In genomic region chr13:91504216-91504615, GRCh38 we compare ENCODE assay signal across 26 cellular contexts.
"Had no signal": no experiment of that assay in that cellular context is flagged by ENCODE, and none has a peak within 500 bp of the region (broad histone marks: within the 10 kb centered on the region; RNA-seq: fewer than 3 reads in every experiment).

No MANE protein-coding gene starts in this region.

- H3K27ac Mint-ChIP-seq: naive thymus-derived CD8-positive, alpha-beta T cell; nephron; progenitor cell of endocrine pancreas; stimulated activated naive B cell treated with anti-CD40 and anti-IgM and Interleukin-4, amounts not matched to agents 10 μg/mL and 1 μg/mL and 100 μg/mL, for 72 hours had no signal

- ATAC-seq: left colon; left lung; lower lobe of right lung; naive thymus-derived CD8-positive, alpha-beta T cell; right lobe of liver; stimulated activated naive B cell treated with anti-CD40 and anti-IgM and Interleukin-4, amounts not matched to agents 10 μg/mL and 1 μg/mL and 100 μg/mL, for 72 hours; stimulated activated naive CD8-positive, alpha-beta T cell treated with anti-CD3 and anti-CD28 coated beads, Interleukin-15, Interleukin-2, amounts not matched to agents 100 U/mL and 50 U/mL, for 24 hours had no signal

- H3K27ac ChIP-seq: left lung, lower lobe of right lung, right atrium auricular region, right lobe of liver, stomach, testis, thyroid gland, transverse colon, upper lobe of left lung, vagina had no signal

- H3K4me1 ChIP-seq: left lung, lower lobe of right lung, right atrium auricular region, right lobe of liver, stomach, testis, thyroid gland, transverse colon, upper lobe of left lung, vagina had no signal

- H3K4me1 Mint-ChIP-seq: naive thymus-derived CD8-positive, alpha-beta T cell; nephron; neural crest cell; stimulated activated naive B cell treated with anti-CD40 and anti-IgM and Interleukin-4, amounts not matched to agents 10 μg/mL and 1 μg/mL and 100 μg/mL, for 72 hours had no signal

- DNase-seq: hippocampal formation; left colon; left lung; lower lobe of right lung; mammary epithelial cell; mesenchymal stem cell; naive thymus-derived CD8-positive, alpha-beta T cell; nucleus accumbens; right lobe of liver; stimulated activated CD4-positive, alpha-beta T cell treated with anti-CD3 and anti-CD28 coated beads, Interleukin-12 subunit alpha, Interleukin-12 subunit beta, amount 100 ng/mL, for 4 hours; stimulated activated CD4-positive, alpha-beta T cell treated with anti-CD3 and anti-CD28 coated beads, Interleukin-15, amount 100 ng/mL, for 24 hours; stimulated activated CD4-positive, alpha-beta T cell treated with anti-CD3 and anti-CD28 coated beads, Interleukin-2, amount 100 ng/mL, for 24 hours; stimulated activated CD4-positive, alpha-beta T cell treated with anti-CD3 and anti-CD28 coated beads, Interleukin-4, amount 100 ng/mL, for 1 hour; stimulated activated naive B cell treated with anti-CD40 and anti-IgM and Interleukin-4, amounts not matched to agents 10 μg/mL and 1 μg/mL and 100 μg/mL, for 72 hours; stimulated activated naive CD8-positive, alpha-beta T cell treated with anti-CD3 and anti-CD28 coated beads, Interleukin-15, Interleukin-2, amounts not matched to agents 100 U/mL and 50 U/mL, for 24 hours; stomach; testis; thyroid gland; transverse colon; upper lobe of left lung had no signal

- H3K27me3 ChIP-seq: left lung, right atrium auricular region, right lobe of liver, stomach, testis, thyroid gland, transverse colon, upper lobe of left lung, vagina had no signal

- H3K36me3 Mint-ChIP-seq: stimulated activated naive B cell treated with anti-CD40 and anti-IgM and Interleukin-4, amounts not matched to agents 10 μg/mL and 1 μg/mL and 100 μg/mL, for 72 hours had no signal

- H3K36me3 ChIP-seq: left lung, lower lobe of right lung, right atrium auricular region, right lobe of liver, stomach, thyroid gland, transverse colon, upper lobe of left lung, vagina had no signal

- FAIRE-seq: keratinocyte had no signal

- H3K9me3 Mint-ChIP-seq: nephron had no signal

- H3K4me3 ChIP-seq: left lung, lower lobe of right lung, right atrium auricular region, right lobe of liver, stomach, testis, thyroid gland, transverse colon, upper lobe of left lung, vagina had no signal

- H3K4me3 Mint-ChIP-seq: naive thymus-derived CD8-positive, alpha-beta T cell; nephron; neural crest cell; stimulated activated naive B cell treated with anti-CD40 and anti-IgM and Interleukin-4, amounts not matched to agents 10 μg/mL and 1 μg/mL and 100 μg/mL, for 72 hours had no signal

- H3K27me3 Mint-ChIP-seq: progenitor cell of endocrine pancreas; stimulated activated naive B cell treated with anti-CD40 and anti-IgM and Interleukin-4, amounts not matched to agents 10 μg/mL and 1 μg/mL and 100 μg/mL, for 72 hours had no signal

- H3K9me3 ChIP-seq: left lung, lower lobe of right lung, right lobe of liver, stomach, testis, thyroid gland, transverse colon, upper lobe of left lung, vagina had no signal
